In the genomic region with DNA sequence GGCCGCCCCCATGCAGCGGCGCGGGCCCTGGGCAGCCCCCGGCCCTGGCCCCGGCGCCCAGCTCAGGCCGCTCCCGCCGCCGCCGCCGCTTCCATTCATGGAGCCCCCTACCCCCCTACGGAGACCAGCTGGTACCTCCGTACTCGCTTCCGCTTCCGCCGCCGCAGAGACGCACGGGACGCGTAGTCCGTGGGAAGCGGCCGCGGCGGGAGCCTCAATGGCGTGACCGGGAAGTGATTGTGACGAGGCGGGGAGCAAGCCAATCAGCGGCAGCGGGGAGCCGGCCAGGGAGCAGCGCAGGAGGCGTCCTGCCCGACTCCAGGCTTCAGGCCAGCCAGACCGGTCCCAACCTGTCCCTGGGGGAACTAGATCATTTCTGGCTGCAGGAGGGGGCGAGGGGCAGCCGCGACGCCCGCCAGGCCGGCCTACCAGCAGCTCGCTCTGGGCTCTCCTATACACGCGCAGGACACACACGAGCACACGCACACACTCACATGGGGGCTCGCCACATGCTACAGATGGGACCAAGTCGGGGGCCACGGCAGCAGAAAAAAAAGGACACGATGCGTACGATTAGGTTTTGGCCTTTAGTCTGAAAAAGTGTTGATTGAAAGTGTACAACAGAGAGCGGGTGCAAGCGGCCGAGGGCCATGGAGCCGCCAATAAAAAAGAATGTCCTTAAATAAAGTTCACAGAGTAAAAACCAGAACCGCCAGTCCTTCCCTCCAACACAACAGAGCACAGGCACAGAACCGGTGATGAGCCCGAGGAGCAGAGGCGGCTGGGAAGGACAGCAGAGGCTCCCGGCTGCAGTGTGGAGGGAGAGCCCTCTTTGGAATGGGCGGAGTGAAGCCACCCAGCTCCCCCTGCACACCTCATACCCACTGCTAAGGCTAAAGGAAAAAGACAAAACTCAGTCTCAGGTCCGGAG, we compare ENCODE assay signal across 8 cellular contexts. TPM values are rescaled to one million over a fixed set of nuclear protein-coding genes. Genes with fewer than 3 reads are reported as not detected.
DNase-seq lines count a peak whose midpoint lies in the region; ATAC-seq and FAIRE-seq lines count a peak whose summit lies in the region.

A gene with protein sequence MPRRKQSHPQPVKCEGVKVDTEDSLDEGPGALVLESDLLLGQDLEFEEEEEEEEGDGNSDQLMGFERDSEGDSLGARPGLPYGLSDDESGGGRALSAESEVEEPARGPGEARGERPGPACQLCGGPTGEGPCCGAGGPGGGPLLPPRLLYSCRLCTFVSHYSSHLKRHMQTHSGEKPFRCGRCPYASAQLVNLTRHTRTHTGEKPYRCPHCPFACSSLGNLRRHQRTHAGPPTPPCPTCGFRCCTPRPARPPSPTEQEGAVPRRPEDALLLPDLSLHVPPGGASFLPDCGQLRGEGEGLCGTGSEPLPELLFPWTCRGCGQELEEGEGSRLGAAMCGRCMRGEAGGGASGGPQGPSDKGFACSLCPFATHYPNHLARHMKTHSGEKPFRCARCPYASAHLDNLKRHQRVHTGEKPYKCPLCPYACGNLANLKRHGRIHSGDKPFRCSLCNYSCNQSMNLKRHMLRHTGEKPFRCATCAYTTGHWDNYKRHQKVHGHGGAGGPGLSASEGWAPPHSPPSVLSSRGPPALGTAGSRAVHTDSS (minus strand): TSS at position 109 of the 931 bp plus-strand sequence. CDS start 208 bp downstream, outside the sequence.

- H3K4me3 Mint-ChIP-seq in naive thymus-derived CD8-positive, alpha-beta T cell: peak within 1 kb of the TSS; percentile 84 to 95 (median 90)
- H3K4me3 Mint-ChIP-seq in stimulated activated naive B cell treated with anti-CD40 and anti-IgM and Interleukin-4, amounts not matched to agents 10 μg/mL and 1 μg/mL and 100 μg/mL, for 72 hours: peak within 1 kb of the TSS; percentile 91 to 94

- H3K36me3 ChIP-seq in KOPT-K1 (ENCODE audit: insufficient read depth, low read length): peaks cover 84% of the 10 kb centered on the region

- H3K27ac ChIP-seq in KOPT-K1 (ENCODE audit: low read depth, low read length, poor library complexity, severe bottlenecking): peak within 1 kb of the TSS; percentile 82

- H3K36me3 Mint-ChIP-seq in naive thymus-derived CD8-positive, alpha-beta T cell: peaks cover 0 to 53% (median 2%) of the 10 kb centered on the region in 3 donors
- peaks cover 68 to 86% of the 10 kb centered on the region in 2 donors for H3K36me3 Mint-ChIP-seq in stimulated activated naive B cell treated with anti-CD40 and anti-IgM and Interleukin-4, amounts not matched to agents 10 μg/mL and 1 μg/mL and 100 μg/mL, for 72 hours

- H3K27me3 Mint-ChIP-seq in naive thymus-derived CD8-positive, alpha-beta T cell: no peaks in the 10 kb centered on the region
- no peaks in the 10 kb centered on the region for H3K27me3 Mint-ChIP-seq in stimulated activated naive B cell treated with anti-CD40 and anti-IgM and Interleukin-4, amounts not matched to agents 10 μg/mL and 1 μg/mL and 100 μg/mL, for 72 hours

- FAIRE-seq in RCC 7860 (lab: Jason Lieb, UNC): no peak

- peak; percentile 90 for ATAC-seq in GM21619 (IDR thresholded peaks at IDR 0.05; ENCODE audit: unreplicated experiment)
- peak; percentile 93 to 95 for ATAC-seq in naive thymus-derived CD8-positive, alpha-beta T cell
- ATAC-seq in stimulated activated naive B cell treated with anti-CD40 and anti-IgM and Interleukin-4, amounts not matched to agents 10 μg/mL and 1 μg/mL and 100 μg/mL, for 72 hours (replicated peaks): peak; percentile 90 to 94

- H3K27ac Mint-ChIP-seq in naive thymus-derived CD8-positive, alpha-beta T cell: peak within 1 kb of the TSS; percentile 85 to 97 (median 94)
- peak within 1 kb of the TSS; percentile 97 for H3K27ac Mint-ChIP-seq in stimulated activated naive B cell treated with anti-CD40 and anti-IgM and Interleukin-4, amounts not matched to agents 10 μg/mL and 1 μg/mL and 100 μg/mL, for 72 hours

- DNase-seq in DMS114 treated with DMSO at 0.1 percent for 48 hours (lab: John Stamatoyannopoulos, UW; ENCODE audit: unreplicated experiment) (peak; percentile 89), RCC 7860 (ENCODE audit: low spot score) (peak; percentile 40), fibroblast of gingiva (ENCODE audit: low read depth) (peak; percentile 97)
- DNase-seq in activated T-helper 1 cell treated with anti-CD3 and anti-CD28 coated beads, Interleukin-2, amount 50 U/mL, for 16 hours (ENCODE audit: low read depth in 1 of 2, low spot score in 1 of 2): peak; percentile 77 to 79
- peak; percentile 74 to 91 (median 82) for DNase-seq in naive thymus-derived CD8-positive, alpha-beta T cell
- DNase-seq in stimulated activated naive B cell treated with anti-CD40 and anti-IgM and Interleukin-4, amounts not matched to agents 10 μg/mL and 1 μg/mL and 100 μg/mL, for 72 hours: peak; percentile 88

- no peaks in the 10 kb centered on the region for H3K9me3 Mint-ChIP-seq in naive thymus-derived CD8-positive, alpha-beta T cell
- H3K9me3 Mint-ChIP-seq in stimulated activated naive B cell treated with anti-CD40 and anti-IgM and Interleukin-4, amounts not matched to agents 10 μg/mL and 1 μg/mL and 100 μg/mL, for 72 hours: peaks cover 0 to 3% of the 10 kb centered on the region in 2 donors

- peaks cover 19 to 48% (median 29%) of the 10 kb centered on the region in 4 donors for H3K4me1 Mint-ChIP-seq in naive thymus-derived CD8-positive, alpha-beta T cell
- H3K4me1 Mint-ChIP-seq in stimulated activated naive B cell treated with anti-CD40 and anti-IgM and Interleukin-4, amounts not matched to agents 10 μg/mL and 1 μg/mL and 100 μg/mL, for 72 hours: peaks cover 56 to 77% of the 10 kb centered on the region in 2 donors

- H3K9me3 ChIP-seq in KOPT-K1 (ENCODE audit: insufficient read depth, low read length, poor library complexity, severe bottlenecking): no peaks in the 10 kb centered on the region

- POLR2A ChIA-PET in naive thymus-derived CD8-positive, alpha-beta T cell (lab: Charles Lee): interaction anchor here (0.6 to 3.4 kb wide), 9 partner anchors 11 to 329 kb away, joined by 3 to 71 read pairs (median 13); a partner anchor contains a TSS

RNA-seq across cellular contexts. Expression of the gene that starts here (rescaled TPM):
- total RNA-seq in naive thymus-derived CD8-positive, alpha-beta T cell: 10 to 100 TPM; 18.6 to 18.8 TPM
- polyA plus RNA-seq in naive thymus-derived CD8-positive, alpha-beta T cell: 1 to 10 TPM; 2.0 to 6.0 (median 2.5) TPM

Comparison
In these comparisons a context has a peak if more than half of its experiments do, and no peak if none do; other contexts are left out.
1. Peak in every context shown above with its lines: DNase-seq, ATAC-seq and H3K27ac ChIP-seq.
2. DNase-seq: peak in every context shown above with its lines; median percentile 97 in fibroblast of gingiva; 89 in DMS114 treated with DMSO at 0.1 percent for 48 hours; 88 in stimulated activated naive B cell treated with anti-CD40 and anti-IgM and Interleukin-4, amounts not matched to agents 10 μg/mL and 1 μg/mL and 100 μg/mL, for 72 hours; 82 in naive thymus-derived CD8-positive, alpha-beta T cell; 78 in activated T-helper 1 cell treated with anti-CD3 and anti-CD28 coated beads, Interleukin-2, amount 50 U/mL, for 16 hours; 40 in RCC 7860.